In the genomic region with DNA sequence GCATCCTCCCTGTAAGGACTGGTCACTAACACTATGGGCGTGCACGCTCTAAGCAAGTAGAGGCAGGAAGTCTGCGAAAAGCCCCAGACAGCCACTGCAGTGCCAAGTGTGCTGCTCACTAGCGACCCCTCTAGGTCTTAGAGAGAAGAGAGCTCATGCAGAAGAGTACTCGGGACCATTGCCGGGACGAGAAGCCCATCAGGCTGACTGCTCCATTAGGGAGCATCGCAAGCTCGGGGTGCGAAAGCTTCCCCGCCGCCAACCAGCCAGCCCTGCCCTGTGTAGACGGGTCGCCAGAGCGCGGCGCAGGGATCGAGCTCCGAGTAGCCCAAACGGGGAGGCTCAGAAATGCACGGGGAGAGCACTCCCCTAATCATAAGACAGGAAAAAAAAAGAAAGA, we compare ENCODE assay signal across 15 cellular contexts. TPM values are rescaled to one million over a fixed set of nuclear protein-coding genes. Genes with fewer than 3 reads are reported as not detected.
DNase-seq lines count a peak whose midpoint lies in the region; ATAC-seq, FAIRE-seq and TF ChIP-seq lines count a peak whose summit lies in the region.
"Had no signal": no experiment of that assay in that cellular context is flagged by ENCODE, and none has a peak within 500 bp of the region (broad histone marks: within the 10 kb centered on the region; RNA-seq: fewer than 3 reads in every experiment).

No MANE protein-coding gene starts in this region.

- H4K20me1 ChIP-seq in GM23338 (replicated peaks; ENCODE audit: insufficient read depth) = no peaks in the 10 kb centered on the region; the same call in 1 of the 2 replicates

- peak overlapping the region; percentile 70 for H3K4me3 Mint-ChIP-seq in GM23338
- peak overlapping the region; percentile 51 for H3K4me3 Mint-ChIP-seq in T-helper 17 cell
- no peak overlapping the region for H3K4me3 Mint-ChIP-seq in natural killer cell
- H3K4me3 Mint-ChIP-seq: T-helper 1 cell treated with Interleukin-12 subunit alpha and Interleukin-12 subunit beta and Interleukin-4 antibody, amounts not matched to agents 30 μg/mL and 1 μg/mL, for 36 hours had no signal

- H3K4me3 ChIP-seq in GM23338 (peak overlapping the region; percentile 36; the same call in 1 of the 2 replicates), iPS DF 6.9 (ENCODE audit: low read length) (no peak overlapping the region), psoas muscle (no peak overlapping the region)
- H3K4me3 ChIP-seq: upper lobe of right lung had no signal

- H3K36me3 ChIP-seq in GM23338 (ENCODE audit: insufficient read depth) = no peaks in the 10 kb centered on the region
- H3K36me3 ChIP-seq in iPS DF 6.9 (ENCODE audit: control insufficient read depth, insufficient read depth, low read length) = no peaks in the 10 kb centered on the region
- no peaks in the 10 kb centered on the region for H3K36me3 ChIP-seq in psoas muscle (ENCODE audit: insufficient read depth in 1 of 2, low read depth in 1 of 2)
- H3K36me3 ChIP-seq: upper lobe of right lung had no signal

- H3K36me3 Mint-ChIP-seq in GM23338 (ENCODE audit: low read depth) (no peaks in the 10 kb centered on the region), T-helper 17 cell (ENCODE audit: low read depth) (no peaks in the 10 kb centered on the region), natural killer cell (peaks cover 24% of the 10 kb centered on the region)

- TF ChIP-seq CTCF in C4-2B (conservative IDR thresholded peaks at IDR 0.05) (peak; percentile 27), GM23338 (conservative IDR thresholded peaks at IDR 0.05; ENCODE audit: low read depth in 2 of 2) (peak; percentile 82 to 94), natural killer cell (IDR thresholded peaks at IDR 0.05) (no peak), psoas muscle (IDR thresholded peaks at IDR 0.05) (no peak)

- H3F3A ChIP-seq in GM23338 (replicated peaks; ENCODE audit: low read depth) = no peaks in the 10 kb centered on the region

- no peaks in the 10 kb centered on the region for H3K79me2 ChIP-seq in GM23338 (replicated peaks; ENCODE audit: insufficient read depth)

- no peaks in the 10 kb centered on the region for H3K9me3 Mint-ChIP-seq in GM23338
- H3K9me3 Mint-ChIP-seq in natural killer cell = peaks cover 6 to 10% of the 10 kb centered on the region in 2 donors

- H3K4me2 ChIP-seq in GM23338 = 0 out of 2 replicates have a peak overlapping the region, but pooled peaks have one; percentile 57

- H3K27me3 Mint-ChIP-seq in GM23338 (ENCODE audit: insufficient read depth, low read depth, poor library complexity) = peaks cover 33% of the 10 kb centered on the region
- H3K27me3 Mint-ChIP-seq in T-helper 17 cell = peaks cover 81% of the 10 kb centered on the region
- peaks cover 50 to 59% of the 10 kb centered on the region in 2 donors for H3K27me3 Mint-ChIP-seq in natural killer cell (ENCODE audit: low read depth in 2 of 2)

- no peaks in the 10 kb centered on the region for H3K9me3 ChIP-seq in T-helper 17 cell (ENCODE audit: control insufficient read depth, low read length, poor library complexity, severe bottlenecking)
- H3K9me3 ChIP-seq in iPS DF 6.9 (ENCODE audit: control insufficient read depth, insufficient read depth, low read length) = no peaks in the 10 kb centered on the region; the same call in 1 of the 2 replicates
- no peaks in the 10 kb centered on the region for H3K9me3 ChIP-seq in psoas muscle
- H3K9me3 ChIP-seq: upper lobe of right lung had no signal

- no CpG with 5 or more reads among the region's 21 CpGs for WGBS in iPS DF 6.9 (ENCODE audit: insufficient coverage, insufficient read length)
- 11 to 14% (median 12%) methylated on average over 21 of the region's 21 CpGs for WGBS in psoas muscle, 3 donors

- FAIRE-seq in urothelium cell line (lab: Jason Lieb, UNC) = no peak

- H3K27ac ChIP-seq in C4-2B (no peak overlapping the region), GM23338 (ENCODE audit: low read depth) (no peak overlapping the region), iPS DF 6.9 (ENCODE audit: low read length) (no peak overlapping the region), psoas muscle (no peak overlapping the region)
- H3K27ac ChIP-seq: upper lobe of right lung had no signal

- H3K4me1 ChIP-seq in GM23338 (ENCODE audit: insufficient read depth) (peaks cover 13% of the 10 kb centered on the region), iPS DF 6.9 (ENCODE audit: control insufficient read depth, insufficient read depth, low read length) (no peaks in the 10 kb centered on the region; the same call in 1 of the 2 replicates), psoas muscle (no peaks in the 10 kb centered on the region)
- H3K4me1 ChIP-seq: upper lobe of right lung had no signal

- peaks cover 61% of the 10 kb centered on the region for H3K27me3 ChIP-seq in GM23338 (ENCODE audit: insufficient read depth)
- H3K27me3 ChIP-seq in iPS DF 6.9 (ENCODE audit: control insufficient read depth, insufficient read depth, low read length) = peaks cover 17% of the 10 kb centered on the region
- H3K27me3 ChIP-seq in psoas muscle (ENCODE audit: insufficient read depth in 3 of 3, low read length in 2 of 3) = peaks cover 11 to 69% (median 16%) of the 10 kb centered on the region in 3 donors

- intact Hi-C loops in natural killer cell (cut with micrococcal nuclease) = no loop called here
- intact Hi-C loops in psoas muscle (cut with DNase I) = no loop called here

- peak; percentile 96 for DNase-seq in GM23338 (ENCODE audit: low spot score)
- no peak for DNase-seq in T-helper 17 cell
- DNase-seq in iPS DF 6.9 (ENCODE audit: low read depth, low spot score) = peak; percentile 91
- DNase-seq in urothelium cell line (ENCODE audit: low spot score) = no peak
- no peak for DNase-seq in natural killer cell
- no peak for DNase-seq in psoas muscle
- DNase-seq: central memory CD4-positive, alpha-beta T cell; naive B cell; NCI-H446; stimulated activated CD4-positive, alpha-beta T cell treated with anti-CD3 and anti-CD28 coated beads, Interleukin-4, amount 100 ng/mL, for 4 hours; upper lobe of right lung had no signal

- H3K4me1 Mint-ChIP-seq in GM23338 (peaks cover 10% of the 10 kb centered on the region; the same call in 2 of the 3 replicates), T-helper 17 cell (no peaks in the 10 kb centered on the region), natural killer cell (peaks cover 0 to 4% of the 10 kb centered on the region in 2 donors)

- H3K27ac Mint-ChIP-seq in GM23338 = no peak overlapping the region
- no peak overlapping the region for H3K27ac Mint-ChIP-seq in T-helper 17 cell
- no peak overlapping the region for H3K27ac Mint-ChIP-seq in natural killer cell
- H3K27ac Mint-ChIP-seq: T-helper 1 cell treated with Interleukin-12 subunit alpha and Interleukin-12 subunit beta and Interleukin-4 antibody, amounts not matched to agents 30 μg/mL and 1 μg/mL, for 36 hours had no signal

- no peaks in the 10 kb centered on the region for H3K9me2 ChIP-seq in GM23338 (ENCODE audit: insufficient read depth)

- H2AFZ ChIP-seq in GM23338 = no peak overlapping the region

- ATAC-seq in GM23338 = peak; percentile 97
- ATAC-seq in T-helper 17 cell = no peak
- ATAC-seq in natural killer cell = no peak
- no peak for ATAC-seq in GM21737 (IDR thresholded peaks at IDR 0.05; ENCODE audit: unreplicated experiment)
- ATAC-seq in psoas muscle = no peak
- ATAC-seq: upper lobe of right lung had no signal

TF ChIP-seq in GM23338, 12 proteins besides CTCF, POLR2A, EP300 and RAD21 (continues in another document):
- TF ChIP-seq, protein P1, sequence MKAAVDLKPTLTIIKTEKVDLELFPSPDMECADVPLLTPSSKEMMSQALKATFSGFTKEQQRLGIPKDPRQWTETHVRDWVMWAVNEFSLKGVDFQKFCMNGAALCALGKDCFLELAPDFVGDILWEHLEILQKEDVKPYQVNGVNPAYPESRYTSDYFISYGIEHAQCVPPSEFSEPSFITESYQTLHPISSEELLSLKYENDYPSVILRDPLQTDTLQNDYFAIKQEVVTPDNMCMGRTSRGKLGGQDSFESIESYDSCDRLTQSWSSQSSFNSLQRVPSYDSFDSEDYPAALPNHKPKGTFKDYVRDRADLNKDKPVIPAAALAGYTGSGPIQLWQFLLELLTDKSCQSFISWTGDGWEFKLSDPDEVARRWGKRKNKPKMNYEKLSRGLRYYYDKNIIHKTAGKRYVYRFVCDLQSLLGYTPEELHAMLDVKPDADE (IDR thresholded peaks at IDR 0.05) = 0 out of 2 replicates have a peak, but pooled peaks have one; percentile 22
- TF ChIP-seq CREB1 (CRISPR knock-in tag; IDR thresholded peaks at IDR 0.05; ENCODE audit: low read depth) = 0 out of 2 replicates have a peak, but pooled peaks have one; percentile 26
- no peak for TF ChIP-seq EZH2phosphoT487 (IDR thresholded peaks at IDR 0.05; ENCODE audit: unreplicated experiment)
- no peak for TF ChIP-seq EZH2 (IDR thresholded peaks at IDR 0.05; ENCODE audit: low read depth, unreplicated experiment)
- TF ChIP-seq ZNF114 (CRISPR knock-in tag; IDR thresholded peaks at IDR 0.05) = no peak

RNA-seq across cellular contexts. Expression of gene POU4F1, which starts 16.6 kb away (rescaled TPM):
- 0.03 TPM in 1 of 2 replicates, not detected in the other for total RNA-seq in GM23338 (2014; rRNA removed; shearing (Covaris generic))
- polyA plus RNA-seq in GM23338 (2016; fragmentation: Nextera tagmentation; extraction: Ambion mirVana) (0.05 and 0.14 TPM in 2 replicates), psoas muscle (under 1 TPM in 2 of 3 donors, not detected in 1; 0.06 to 0.12 TPM)
- total RNA-seq in T-helper 17 cell (under 1 TPM; 0.18 to 0.20 TPM), natural killer cell (under 1 TPM in 1 of 3 donors, not detected in 2; 0.10 TPM), psoas muscle (1 to 10 TPM in 1 of 4 donors, under 1 TPM in 3; 0.04 to 2.6 (median 0.50) TPM)
- total RNA-seq: HT1080, upper lobe of right lung had no signal

Comparison
In these comparisons a context has a peak if more than half of its experiments do, and no peak if none do; other contexts are left out.
1. CTCF ChIP-seq: peak in C4-2B (single experiment) and GM23338 (2 of 2); none in natural killer cell (single experiment) and psoas muscle (single experiment).
2. DNase-seq: peak in GM23338 (single experiment) and iPS DF 6.9 (single experiment); none in T-helper 17 cell (0 of 3), urothelium cell line (single experiment), natural killer cell (single experiment) and psoas muscle (0 of 2).